15 cellular contexts compared by ENCODE assay signal in genomic region chr17:16925461-16926060, GRCh38. TPM values are rescaled to one million over a fixed set of nuclear protein-coding genes. Genes with fewer than 3 reads are reported as not detected.
"Had no signal": no experiment of that assay in that cellular context is flagged by ENCODE, and none has a peak within 500 bp of the region (broad histone marks: within the 10 kb centered on the region; RNA-seq: fewer than 3 reads in every experiment).

No MANE protein-coding gene starts in this region.

- H3K4me3 Mint-ChIP-seq: activated naive CD4-positive, alpha-beta T cell treated with anti-CD3 and anti-CD28 coated beads, Interleukin-2, amount 50 U/mL, for 24 hours; central memory CD8-positive, alpha-beta T cell; dendritic cell treated with granulocyte-macrophage colony-stimulating factor and Interleukin-4, amounts not matched to agents 40 ng/mL and 50 ng/mL, for 4 days; nephron progenitor cell; T-helper 17 cell had no signal

- H3K27ac ChIP-seq: stomach, thoracic aorta had no signal

- H3K27ac Mint-ChIP-seq: activated naive CD4-positive, alpha-beta T cell treated with anti-CD3 and anti-CD28 coated beads, Interleukin-2, amount 50 U/mL, for 24 hours; T-helper 17 cell had no signal

- DNase-seq: activated CD4-positive, alpha-beta T cell treated with anti-CD3 and anti-CD28 coated beads, Interleukin-2, amount 50 U/mL, for 48 hours; activated CD4-positive, CD25-positive, alpha-beta regulatory T cell; activated CD8-positive, alpha-beta memory T cell treated with anti-CD3 and anti-CD28 coated beads, Interleukin-2, amount 50 U/mL, for 4 hours; hypothalamus; mesendoderm; nephron progenitor cell; stimulated activated CD4-positive, alpha-beta T cell treated with anti-CD3 and anti-CD28 coated beads, Interleukin-2, amount 100 ng/mL, for 48 hours; stimulated activated CD8-positive, alpha-beta memory T cell treated with anti-CD3 and anti-CD28 coated beads, Interleukin-4, amount 100 ng/mL, for 48 hours; stomach; T-helper 17 cell had no signal

- H3K36me3 ChIP-seq: stomach, thoracic aorta had no signal

- H3K9me3 ChIP-seq: stomach, thoracic aorta had no signal

- H3K4me3 ChIP-seq: stomach, thoracic aorta had no signal

- H3K27me3 Mint-ChIP-seq: activated naive CD4-positive, alpha-beta T cell treated with anti-CD3 and anti-CD28 coated beads, Interleukin-2, amount 50 U/mL, for 24 hours; central memory CD8-positive, alpha-beta T cell; dendritic cell treated with granulocyte-macrophage colony-stimulating factor and Interleukin-4, amounts not matched to agents 40 ng/mL and 50 ng/mL, for 4 days; T-helper 17 cell had no signal

- H3K9me3 Mint-ChIP-seq: activated naive CD4-positive, alpha-beta T cell treated with anti-CD3 and anti-CD28 coated beads, Interleukin-2, amount 50 U/mL, for 24 hours; central memory CD8-positive, alpha-beta T cell; dendritic cell treated with granulocyte-macrophage colony-stimulating factor and Interleukin-4, amounts not matched to agents 40 ng/mL and 50 ng/mL, for 4 days; nephron progenitor cell had no signal

- H3K4me1 Mint-ChIP-seq: central memory CD8-positive, alpha-beta T cell; nephron progenitor cell; T-helper 17 cell had no signal

- H3K27me3 ChIP-seq: stomach had no signal

- ATAC-seq: T-helper 17 cell had no signal

- H3K4me1 ChIP-seq: stomach had no signal

RNA-seq across cellular contexts. Expression of gene TNFRSF13B, which starts 46.4 kb away (rescaled TPM):
- total RNA-seq: osteocyte, thoracic aorta had no signal
